In genomic region chr18:79792096-79792987, GRCh38 we compare ENCODE assay signal across 15 cellular contexts. TPM values are rescaled to one million over a fixed set of nuclear protein-coding genes. Genes with fewer than 3 reads are reported as not detected.
DNase-seq lines count a peak whose midpoint lies in the region; ATAC-seq and TF ChIP-seq lines count a peak whose summit lies in the region.
"Had no signal": no experiment of that assay in that cellular context is flagged by ENCODE, and none has a peak within 500 bp of the region (broad histone marks: within the 10 kb centered on the region; RNA-seq: fewer than 3 reads in every experiment).

No MANE protein-coding gene starts in this region.

- no peak for ATAC-seq in heart right ventricle
- ATAC-seq in left lung = peak; percentile 4
- ATAC-seq in thoracic aorta (ENCODE audit: insufficient number of reproducible peaks, low FRiP score, low read depth) = no peak

- H3K36me3 ChIP-seq in heart right ventricle = no peaks in the 10 kb centered on the region
- no peaks in the 10 kb centered on the region for H3K36me3 ChIP-seq in SJCRH30
- H3K36me3 ChIP-seq in left lung = no peaks in the 10 kb centered on the region
- no peaks in the 10 kb centered on the region for H3K36me3 ChIP-seq in thoracic aorta

- peak overlapping the region in 1 of 10 donors; percentile 82 for H3K27ac ChIP-seq in heart right ventricle
- H3K27ac ChIP-seq in SJCRH30 = peak overlapping the region; percentile 57
- peak overlapping the region in 1 of 2 donors; percentile 91 for H3K27ac ChIP-seq in left lung
- H3K27ac ChIP-seq in thoracic aorta = no peak overlapping the region

- DNase-seq in cardiac septum (ENCODE audit: low spot score) (peak; percentile 73), heart right ventricle (no peak), SJCRH30 (no peak), left lung (peak in 1 of 2 donors; percentile 78), thoracic aorta (ENCODE audit: low spot score) (no peak), NCI-H2107 (lab: John Stamatoyannopoulos, UW) (no peak), NCI-H1694 (lab: John Stamatoyannopoulos, UW) (no peak)
- no peak for DNase-seq in stimulated activated CD4-positive, alpha-beta T cell treated with anti-CD3 and anti-CD28 coated beads, Interleukin-4, amount 100 ng/mL, for 1 hour
- DNase-seq: activated CD4-positive, alpha-beta T cell treated with anti-CD3 and anti-CD28 coated beads, Interleukin-2, amount 50 U/mL, for 48 hours; DMS 273 treated with DMSO at 0.1 percent for 48 hours; endodermal cell; NCI-H187 had no signal

- H3K27me3 ChIP-seq in heart right ventricle = peaks cover 25 to 80% (median 61%) of the 10 kb centered on the region in 7 donors
- H3K27me3 ChIP-seq in SJCRH30 = no peaks in the 10 kb centered on the region
- peaks cover 22 to 68% of the 10 kb centered on the region in 2 donors for H3K27me3 ChIP-seq in left lung
- no peaks in the 10 kb centered on the region for H3K27me3 ChIP-seq in thoracic aorta (replicated peaks; ENCODE audit: insufficient read depth)

- intact Hi-C loops in cardiac septum (cut with DNase I) (no loop called here), heart right ventricle (cut with DNase I) (no loop called here), left lung (cut with DNase I) (no loop called here)

- H3K4me3 ChIP-seq in heart right ventricle (peak overlapping the region in 3 of 10 donors; percentile 10 to 26 (median 20)), SJCRH30 (peak overlapping the region; percentile 24), left lung (peak overlapping the region in 1 of 2 donors; percentile 6), thoracic aorta (peak overlapping the region; percentile 35)

- H3K9me3 ChIP-seq in heart right ventricle (no peaks in the 10 kb centered on the region), SJCRH30 (replicated peaks) (no peaks in the 10 kb centered on the region), left lung (no peaks in the 10 kb centered on the region), thoracic aorta (no peaks in the 10 kb centered on the region)

- WGBS in heart right ventricle, 2 donors = 78% methylated on average over 46 of the region's 46 CpGs

- no peak for TF ChIP-seq CTCF in heart right ventricle (IDR thresholded peaks at IDR 0.05)
- TF ChIP-seq CTCF in left lung (IDR thresholded peaks at IDR 0.05) = no peak
- no peak for TF ChIP-seq CTCF in thoracic aorta (IDR thresholded peaks at IDR 0.05)

- H3K4me1 ChIP-seq in heart right ventricle (peaks cover 0 to 67% (median 9%) of the 10 kb centered on the region in 9 donors), SJCRH30 (peaks cover 8% of the 10 kb centered on the region; the same call in 1 of the 2 replicates), left lung (peaks cover 8 to 77% of the 10 kb centered on the region in 2 donors), thoracic aorta (ENCODE audit: control insufficient read depth in 1 of 2, low read depth in 2 of 2) (peaks cover 0 to 8% of the 10 kb centered on the region in 2 donors)

RNA-seq across cellular contexts. Expression of gene KCNG2, which starts 5.4 kb away (rescaled TPM):
- total RNA-seq in cardiac septum (0.32 TPM), heart right ventricle (under 1 TPM in 4 of 10 donors, not detected in 6; 0.16 to 0.79 (median 0.20) TPM), left lung (1 to 10 TPM in 1 of 2 donors, under 1 TPM in 1; 0.20 to 1.1 TPM), thoracic aorta (1 to 10 TPM in 1 of 2 donors, not detected in 1; 1.5 TPM)
- polyA plus RNA-seq in heart right ventricle = under 1 TPM in 1 of 2 donors, not detected in 1; 0.25 TPM
- total RNA-seq in SJCRH30 (2014; rRNA removed; shearing (Covaris generic)) = not detected in 2 replicates
- total RNA-seq: bronchial epithelial cell; endodermal cell; neural crest cell; T-helper 2 cell treated with Interferon-gamma antibody and Interleukin-4, amounts not matched to agents 100 ng/mL and 5 ng/mL, for 36 hours had no signal
